Comparison of ENCODE assay signal across 19 cellular contexts in the genomic region with DNA sequence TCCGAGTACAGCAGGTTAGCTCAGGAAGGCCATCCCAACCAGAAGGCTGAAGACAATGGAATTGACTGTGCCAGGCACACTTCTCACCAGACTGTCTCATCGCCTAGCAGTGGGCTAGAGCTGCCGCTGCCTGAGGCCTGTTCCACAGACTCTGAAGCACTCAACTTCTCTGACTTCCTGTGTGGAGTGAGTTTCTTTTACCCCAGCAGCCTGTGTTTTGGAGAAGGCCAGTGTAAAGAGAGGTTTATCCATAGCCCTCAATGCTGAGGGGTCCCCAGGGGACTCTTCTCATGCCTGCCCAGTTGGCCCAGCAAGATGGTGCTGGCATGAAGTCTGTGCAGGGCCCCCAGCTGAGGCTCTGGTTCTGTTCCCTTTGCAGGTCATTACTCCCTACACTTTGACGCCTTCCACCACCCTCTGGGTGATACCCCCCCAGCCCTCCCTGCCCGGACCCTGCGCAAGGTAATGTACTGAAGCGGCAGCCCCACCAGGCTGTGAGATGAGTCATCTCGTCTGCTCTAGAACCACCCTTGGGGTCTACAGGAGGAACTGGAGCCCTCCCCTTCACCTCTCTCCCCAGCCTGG. TPM values are rescaled to one million over a fixed set of nuclear protein-coding genes. Genes with fewer than 3 reads are reported as not detected.
A peak's percentile ranks its signal among the peaks of the same experiment; 100 is the strongest.
DNase-seq lines count a peak whose midpoint lies in the region; ATAC-seq and FAIRE-seq lines count a peak whose summit lies in the region.
"Had no signal": no experiment of that assay in that cellular context is flagged by ENCODE, and none has a peak within 500 bp of the region (broad histone marks: within the 10 kb centered on the region; RNA-seq: fewer than 3 reads in every experiment).

No MANE protein-coding gene starts in this region.

- no peaks in the 10 kb centered on the region for H3K9me3 Mint-ChIP-seq in activated naive CD8-positive, alpha-beta T cell treated with anti-CD3 and anti-CD28 coated beads, Interleukin-2, amount 10 ng/mL, durations not matched to agents 7 days and 5 days
- no peaks in the 10 kb centered on the region for H3K9me3 Mint-ChIP-seq in activated naive CD8-positive, alpha-beta T cell treated with anti-CD3 and anti-CD28 coated beads, Interleukin-2, amount 50 U/mL, for 24 hours
- H3K9me3 Mint-ChIP-seq: T-cell had no signal

- H3K27me3 Mint-ChIP-seq in activated naive CD8-positive, alpha-beta T cell treated with anti-CD3 and anti-CD28 coated beads, Interleukin-2, amount 10 ng/mL, durations not matched to agents 7 days and 5 days = no peaks in the 10 kb centered on the region
- H3K27me3 Mint-ChIP-seq in activated naive CD8-positive, alpha-beta T cell treated with anti-CD3 and anti-CD28 coated beads, Interleukin-2, amount 50 U/mL, for 24 hours = no peaks in the 10 kb centered on the region
- H3K27me3 Mint-ChIP-seq: T-cell had no signal

- H3K36me3 Mint-ChIP-seq in activated naive CD8-positive, alpha-beta T cell treated with anti-CD3 and anti-CD28 coated beads, Interleukin-2, amount 10 ng/mL, durations not matched to agents 7 days and 5 days = peaks cover 3% of the 10 kb centered on the region
- H3K36me3 Mint-ChIP-seq in activated naive CD8-positive, alpha-beta T cell treated with anti-CD3 and anti-CD28 coated beads, Interleukin-2, amount 50 U/mL, for 24 hours (ENCODE audit: low read depth) = peaks cover 1% of the 10 kb centered on the region
- H3K36me3 Mint-ChIP-seq: T-cell had no signal

- H3K27me3 ChIP-seq in thymus (ENCODE audit: control insufficient read depth, insufficient read depth) = no peaks in the 10 kb centered on the region

- peaks cover 19% of the 10 kb centered on the region for H3K4me1 Mint-ChIP-seq in activated naive CD8-positive, alpha-beta T cell treated with anti-CD3 and anti-CD28 coated beads, Interleukin-2, amount 10 ng/mL, durations not matched to agents 7 days and 5 days
- H3K4me1 Mint-ChIP-seq in activated naive CD8-positive, alpha-beta T cell treated with anti-CD3 and anti-CD28 coated beads, Interleukin-2, amount 50 U/mL, for 24 hours = peaks cover 15% of the 10 kb centered on the region

- peak overlapping the region; percentile 50 for H3K27ac ChIP-seq in thymus (ENCODE audit: low read depth)
- H3K27ac ChIP-seq: C4-2B had no signal

- no peak for ATAC-seq in activated naive CD8-positive, alpha-beta T cell treated with anti-CD3 and anti-CD28 coated beads, Interleukin-2, amount 10 ng/mL, durations not matched to agents 7 days and 5 days (ENCODE audit: low read depth)
- no peak for ATAC-seq in activated naive CD8-positive, alpha-beta T cell treated with anti-CD3 and anti-CD28 coated beads, Interleukin-2, amount 50 U/mL, for 24 hours
- ATAC-seq: GM12878, HepG2, T-cell had no signal

- WGBS in thymus = 41% methylated on average over 8 of the region's 8 CpGs

- no peak overlapping the region for H3K4me3 Mint-ChIP-seq in activated naive CD8-positive, alpha-beta T cell treated with anti-CD3 and anti-CD28 coated beads, Interleukin-2, amount 10 ng/mL, durations not matched to agents 7 days and 5 days
- H3K4me3 Mint-ChIP-seq in activated naive CD8-positive, alpha-beta T cell treated with anti-CD3 and anti-CD28 coated beads, Interleukin-2, amount 50 U/mL, for 24 hours = no peak overlapping the region

- no peaks in the 10 kb centered on the region for H3K36me3 ChIP-seq in thymus (ENCODE audit: control insufficient read depth, insufficient read depth)

- POLR2A ChIA-PET in activated naive CD8-positive, alpha-beta T cell treated with anti-CD3 and anti-CD28 coated beads, Interleukin-2, amount 10 ng/mL, durations not matched to agents 7 days and 5 days (lab: Charles Lee) = no interaction called here

- H3K27ac Mint-ChIP-seq in activated naive CD8-positive, alpha-beta T cell treated with anti-CD3 and anti-CD28 coated beads, Interleukin-2, amount 10 ng/mL, durations not matched to agents 7 days and 5 days = peak overlapping the region; percentile 15
- no peak overlapping the region for H3K27ac Mint-ChIP-seq in activated naive CD8-positive, alpha-beta T cell treated with anti-CD3 and anti-CD28 coated beads, Interleukin-2, amount 50 U/mL, for 24 hours
- H3K27ac Mint-ChIP-seq: T-cell had no signal

- no peak overlapping the region for H3K4me3 ChIP-seq in thymus (ENCODE audit: low read length)
- H3K4me3 ChIP-seq: GM12878 had no signal

- no peaks in the 10 kb centered on the region for H3K9me3 ChIP-seq in thymus (ENCODE audit: control insufficient read depth)
- H3K9me3 ChIP-seq: SK-N-SH had no signal

- H3K4me1 ChIP-seq in thymus (ENCODE audit: control insufficient read depth, insufficient read depth, low read length) = peaks cover 23% of the 10 kb centered on the region

- FAIRE-seq in GM19239 (lab: Jason Lieb, UNC) = no peak
- FAIRE-seq: GM12878, GM18507, H54, HepG2, RCC 7860 had no signal

- peak; percentile 21 for DNase-seq in activated naive CD8-positive, alpha-beta T cell treated with anti-CD3 and anti-CD28 coated beads, Interleukin-2, amount 10 ng/mL, durations not matched to agents 7 days and 5 days
- DNase-seq in activated naive CD8-positive, alpha-beta T cell treated with anti-CD3 and anti-CD28 coated beads, Interleukin-2, amount 50 U/mL, for 24 hours = no peak
- DNase-seq in Kasumi-1 (lab: John Stamatoyannopoulos, UW) (peak; percentile 42 to 47), dermis blood vessel endothelial cell (peak; percentile 33), GM19239 (ENCODE audit: insufficient read length, low spot score) (no peak), NCI-H2196 treated with DMSO at 0.1 percent for 48 hours (lab: John Stamatoyannopoulos, UW; ENCODE audit: unreplicated experiment) (no peak)
- DNase-seq: NCI-H1417 treated with DMSO at 0.1 percent for 48 hours; NCI-H187 treated with DMSO at 0.1 percent for 48 hours; NK-92 treated with Interleukin-12 subunit alpha and Interleukin-12 subunit beta, amount 100 ng/mL, for 24 hours; SHP77; SK-N-SH; T-cell had no signal

RNA-seq across cellular contexts. Expression of a gene that starts 5.3 kb away (rescaled TPM):
- total RNA-seq in activated naive CD8-positive, alpha-beta T cell treated with anti-CD3 and anti-CD28 coated beads, Interleukin-2, amount 10 ng/mL, durations not matched to agents 7 days and 5 days = 10 to 100 TPM; 86.2 to 88.2 TPM
- total RNA-seq in dermis blood vessel endothelial cell = 100 and 134 TPM in 2 replicates
- 60.7 TPM for polyA plus RNA-seq in thymus

RNA-seq across cellular contexts. Expression of a gene that starts 11.2 kb away (rescaled TPM):
- 10 to 100 TPM; 30.5 to 32.6 TPM for total RNA-seq in activated naive CD8-positive, alpha-beta T cell treated with anti-CD3 and anti-CD28 coated beads, Interleukin-2, amount 10 ng/mL, durations not matched to agents 7 days and 5 days
- total RNA-seq in dermis blood vessel endothelial cell = 49.4 and 51.0 TPM in 2 replicates
- polyA plus RNA-seq in thymus = 13.0 TPM

Comparison
In these comparisons a context has a peak if more than half of its experiments do, and no peak if none do; other contexts are left out.
1. DNase-seq: peak in activated naive CD8-positive, alpha-beta T cell treated with anti-CD3 and anti-CD28 coated beads, Interleukin-2, amount 10 ng/mL, durations not matched to agents 7 days and 5 days (single experiment), Kasumi-1 (2 of 2) and dermis blood vessel endothelial cell (single experiment); none in activated naive CD8-positive, alpha-beta T cell treated with anti-CD3 and anti-CD28 coated beads, Interleukin-2, amount 50 U/mL, for 24 hours (single experiment), GM19239 (single experiment) and NCI-H2196 treated with DMSO at 0.1 percent for 48 hours (single experiment).